Comparison of ENCODE assay signal across 1 cellular context in the genomic region with DNA sequence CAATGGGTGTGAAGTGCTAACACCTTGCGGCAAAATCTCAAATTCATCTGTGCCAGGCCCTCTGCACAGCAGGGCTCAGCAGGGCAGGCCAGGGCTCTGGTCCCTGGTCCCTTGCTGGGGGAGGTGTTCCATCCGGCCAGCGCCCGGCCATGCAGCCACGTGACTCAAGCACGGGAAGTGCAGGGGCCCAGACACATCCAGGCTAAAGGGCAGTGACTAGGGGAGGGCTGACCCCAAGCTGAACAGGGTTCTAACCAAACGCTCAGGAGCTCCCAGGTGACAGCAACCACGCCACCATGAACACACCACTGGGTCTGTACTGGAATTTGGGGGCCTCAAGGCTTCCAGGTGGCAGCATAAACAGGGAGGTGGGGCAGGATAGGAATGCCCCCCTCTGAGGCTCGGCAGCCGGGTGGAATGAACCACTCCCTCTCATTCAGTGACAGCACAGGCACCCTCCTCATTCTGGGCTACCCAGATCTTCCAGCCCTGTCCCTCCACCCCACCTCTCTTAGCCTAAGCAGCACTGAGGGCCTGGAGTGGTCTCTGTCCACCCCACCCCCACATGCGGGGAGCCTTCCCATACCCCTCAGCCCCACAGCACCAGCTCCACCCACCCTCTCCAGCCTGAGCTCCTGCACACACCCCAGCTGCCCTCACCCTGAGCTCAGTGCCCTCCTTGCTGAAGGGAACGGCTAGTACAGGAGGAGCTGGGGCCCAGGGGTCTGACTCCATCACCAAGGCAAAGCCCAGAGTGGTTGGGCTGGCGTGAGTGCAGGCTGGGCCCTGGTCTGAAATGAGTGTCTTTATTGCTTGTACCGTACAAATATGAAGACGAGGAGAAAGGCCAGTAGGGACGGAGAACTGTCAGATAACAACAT.
TF ChIP-seq lines count a peak whose summit lies in the region.

No MANE protein-coding gene starts in this region.

TF ChIP-seq in HepG2, 621 proteins besides CTCF, POLR2A, EP300 and RAD21 (continued from another document):
- TF ChIP-seq, protein P1, sequence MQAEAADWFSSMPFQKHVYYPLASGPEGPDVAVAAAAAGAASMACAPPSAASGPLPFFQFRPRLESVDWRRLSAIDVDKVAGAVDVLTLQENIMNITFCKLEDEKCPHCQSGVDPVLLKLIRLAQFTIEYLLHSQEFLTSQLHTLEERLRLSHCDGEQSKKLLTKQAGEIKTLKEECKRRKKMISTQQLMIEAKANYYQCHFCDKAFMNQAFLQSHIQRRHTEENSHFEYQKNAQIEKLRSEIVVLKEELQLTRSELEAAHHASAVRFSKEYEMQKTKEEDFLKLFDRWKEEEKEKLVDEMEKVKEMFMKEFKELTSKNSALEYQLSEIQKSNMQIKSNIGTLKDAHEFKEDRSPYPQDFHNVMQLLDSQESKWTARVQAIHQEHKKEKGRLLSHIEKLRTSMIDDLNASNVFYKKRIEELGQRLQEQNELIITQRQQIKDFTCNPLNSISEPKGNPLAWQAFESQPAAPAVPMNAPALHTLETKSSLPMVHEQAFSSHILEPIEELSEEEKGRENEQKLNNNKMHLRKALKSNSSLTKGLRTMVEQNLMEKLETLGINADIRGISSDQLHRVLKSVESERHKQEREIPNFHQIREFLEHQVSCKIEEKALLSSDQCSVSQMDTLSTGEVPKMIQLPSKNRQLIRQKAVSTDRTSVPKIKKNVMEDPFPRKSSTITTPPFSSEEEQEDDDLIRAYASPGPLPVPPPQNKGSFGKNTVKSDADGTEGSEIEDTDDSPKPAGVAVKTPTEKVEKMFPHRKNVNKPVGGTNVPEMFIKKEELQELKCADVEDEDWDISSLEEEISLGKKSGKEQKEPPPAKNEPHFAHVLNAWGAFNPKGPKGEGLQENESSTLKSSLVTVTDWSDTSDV (CRISPR knock-in tag; IDR thresholded peaks at IDR 0.05): peak; percentile 59
- TF ChIP-seq SIN3A (IDR thresholded peaks at IDR 0.05; ENCODE audit: borderline replicate concordance, low read depth, low read length) (peak; percentile 74; the same call in 1 of the 2 replicates), IRX3 (CRISPR knock-in tag; IDR thresholded peaks at IDR 0.05; ENCODE audit: borderline replicate concordance, low read depth) (no peak), RARG (CRISPR knock-in tag; IDR thresholded peaks at IDR 0.05; ENCODE audit: low read depth) (0 out of 2 replicates have a peak, but pooled peaks have one; percentile 32), ZNF83 (CRISPR knock-in tag; IDR thresholded peaks at IDR 0.05; ENCODE audit: borderline replicate concordance) (0 out of 2 replicates have a peak, but pooled peaks have one; percentile 29), HDAC1 (CRISPR knock-in tag; IDR thresholded peaks at IDR 0.05) (peak; percentile 83), ZC3H13 (CRISPR knock-in tag; IDR thresholded peaks at IDR 0.05) (no peak), ZNF263 (CRISPR knock-in tag; IDR thresholded peaks at IDR 0.05) (no peak), HNF4A (CRISPR knock-in tag; IDR thresholded peaks at IDR 0.05) (peak; percentile 88), MXD4 (CRISPR knock-in tag; IDR thresholded peaks at IDR 0.05) (peak; percentile 81), ZNF839 (CRISPR knock-in tag; IDR thresholded peaks at IDR 0.05; ENCODE audit: borderline replicate concordance) (peak; percentile 40; the same call in 1 of the 2 replicates), KAT2B (IDR thresholded peaks at IDR 0.05; ENCODE audit: borderline replicate concordance, low read depth, low read length) (no peak), HOXA5 (CRISPR knock-in tag; IDR thresholded peaks at IDR 0.05) (peak; percentile 80; the same call in 1 of the 2 replicates), THAP11 (CRISPR knock-in tag; IDR thresholded peaks at IDR 0.05) (peak; percentile 90), ARID2 (CRISPR knock-in tag; IDR thresholded peaks at IDR 0.05; ENCODE audit: borderline replicate concordance) (no peak), CHD2 (IDR thresholded peaks at IDR 0.05; ENCODE audit: low read depth, low read length) (no peak), ZKSCAN5 (CRISPR knock-in tag; IDR thresholded peaks at IDR 0.05) (no peak), NFYB (CRISPR knock-in tag; IDR thresholded peaks at IDR 0.05) (no peak), ZEB1 (IDR thresholded peaks at IDR 0.05; ENCODE audit: insufficient replicate concordance, low read depth) (peak; percentile 16)
- TF ChIP-seq, protein P2, sequence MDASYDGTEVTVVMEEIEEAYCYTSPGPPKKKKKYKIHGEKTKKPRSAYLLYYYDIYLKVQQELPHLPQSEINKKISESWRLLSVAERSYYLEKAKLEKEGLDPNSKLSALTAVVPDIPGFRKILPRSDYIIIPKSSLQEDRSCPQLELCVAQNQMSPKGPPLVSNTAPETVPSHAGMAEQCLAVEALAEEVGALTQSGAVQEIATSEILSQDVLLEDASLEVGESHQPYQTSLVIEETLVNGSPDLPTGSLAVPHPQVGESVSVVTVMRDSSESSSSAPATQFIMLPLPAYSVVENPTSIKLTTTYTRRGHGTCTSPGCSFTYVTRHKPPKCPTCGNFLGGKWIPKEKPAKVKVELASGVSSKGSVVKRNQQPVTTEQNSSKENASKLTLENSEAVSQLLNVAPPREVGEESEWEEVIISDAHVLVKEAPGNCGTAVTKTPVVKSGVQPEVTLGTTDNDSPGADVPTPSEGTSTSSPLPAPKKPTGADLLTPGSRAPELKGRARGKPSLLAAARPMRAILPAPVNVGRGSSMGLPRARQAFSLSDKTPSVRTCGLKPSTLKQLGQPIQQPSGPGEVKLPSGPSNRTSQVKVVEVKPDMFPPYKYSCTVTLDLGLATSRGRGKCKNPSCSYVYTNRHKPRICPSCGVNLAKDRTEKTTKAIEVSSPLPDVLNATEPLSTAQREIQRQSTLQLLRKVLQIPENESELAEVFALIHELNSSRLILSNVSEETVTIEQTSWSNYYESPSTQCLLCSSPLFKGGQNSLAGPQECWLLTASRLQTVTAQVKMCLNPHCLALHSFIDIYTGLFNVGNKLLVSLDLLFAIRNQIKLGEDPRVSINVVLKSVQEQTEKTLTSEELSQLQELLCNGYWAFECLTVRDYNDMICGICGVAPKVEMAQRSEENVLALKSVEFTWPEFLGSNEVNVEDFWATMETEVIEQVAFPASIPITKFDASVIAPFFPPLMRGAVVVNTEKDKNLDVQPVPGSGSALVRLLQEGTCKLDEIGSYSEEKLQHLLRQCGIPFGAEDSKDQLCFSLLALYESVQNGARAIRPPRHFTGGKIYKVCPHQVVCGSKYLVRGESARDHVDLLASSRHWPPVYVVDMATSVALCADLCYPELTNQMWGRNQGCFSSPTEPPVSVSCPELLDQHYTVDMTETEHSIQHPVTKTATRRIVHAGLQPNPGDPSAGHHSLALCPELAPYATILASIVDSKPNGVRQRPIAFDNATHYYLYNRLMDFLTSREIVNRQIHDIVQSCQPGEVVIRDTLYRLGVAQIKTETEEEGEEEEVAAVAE (CRISPR knock-in tag; IDR thresholded peaks at IDR 0.05; ENCODE audit: borderline replicate concordance): peak; percentile 72; the same call in 1 of the 2 replicates
- TF ChIP-seq, protein P3, sequence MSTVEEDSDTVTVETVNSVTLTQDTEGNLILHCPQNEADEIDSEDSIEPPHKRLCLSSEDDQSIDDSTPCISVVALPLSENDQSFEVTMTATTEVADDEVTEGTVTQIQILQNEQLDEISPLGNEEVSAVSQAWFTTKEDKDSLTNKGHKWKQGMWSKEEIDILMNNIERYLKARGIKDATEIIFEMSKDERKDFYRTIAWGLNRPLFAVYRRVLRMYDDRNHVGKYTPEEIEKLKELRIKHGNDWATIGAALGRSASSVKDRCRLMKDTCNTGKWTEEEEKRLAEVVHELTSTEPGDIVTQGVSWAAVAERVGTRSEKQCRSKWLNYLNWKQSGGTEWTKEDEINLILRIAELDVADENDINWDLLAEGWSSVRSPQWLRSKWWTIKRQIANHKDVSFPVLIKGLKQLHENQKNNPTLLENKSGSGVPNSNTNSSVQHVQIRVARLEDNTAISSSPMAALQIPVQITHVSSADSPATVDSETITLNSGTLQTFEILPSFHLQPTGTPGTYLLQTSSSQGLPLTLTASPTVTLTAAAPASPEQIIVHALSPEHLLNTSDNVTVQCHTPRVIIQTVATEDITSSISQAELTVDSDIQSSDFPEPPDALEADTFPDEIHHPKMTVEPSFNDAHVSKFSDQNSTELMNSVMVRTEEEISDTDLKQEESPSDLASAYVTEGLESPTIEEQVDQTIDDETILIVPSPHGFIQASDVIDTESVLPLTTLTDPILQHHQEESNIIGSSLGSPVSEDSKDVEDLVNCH (CRISPR knock-in tag; IDR thresholded peaks at IDR 0.05): no peak; the same call in 1 of the 2 replicates
- TF ChIP-seq, protein P4, sequence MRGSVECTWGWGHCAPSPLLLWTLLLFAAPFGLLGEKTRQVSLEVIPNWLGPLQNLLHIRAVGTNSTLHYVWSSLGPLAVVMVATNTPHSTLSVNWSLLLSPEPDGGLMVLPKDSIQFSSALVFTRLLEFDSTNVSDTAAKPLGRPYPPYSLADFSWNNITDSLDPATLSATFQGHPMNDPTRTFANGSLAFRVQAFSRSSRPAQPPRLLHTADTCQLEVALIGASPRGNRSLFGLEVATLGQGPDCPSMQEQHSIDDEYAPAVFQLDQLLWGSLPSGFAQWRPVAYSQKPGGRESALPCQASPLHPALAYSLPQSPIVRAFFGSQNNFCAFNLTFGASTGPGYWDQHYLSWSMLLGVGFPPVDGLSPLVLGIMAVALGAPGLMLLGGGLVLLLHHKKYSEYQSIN (CRISPR knock-in tag; IDR thresholded peaks at IDR 0.05; ENCODE audit: borderline replicate concordance): no peak
TF ChIP-seq in HepG2: peak in this region for 284.
